In the genomic region with DNA sequence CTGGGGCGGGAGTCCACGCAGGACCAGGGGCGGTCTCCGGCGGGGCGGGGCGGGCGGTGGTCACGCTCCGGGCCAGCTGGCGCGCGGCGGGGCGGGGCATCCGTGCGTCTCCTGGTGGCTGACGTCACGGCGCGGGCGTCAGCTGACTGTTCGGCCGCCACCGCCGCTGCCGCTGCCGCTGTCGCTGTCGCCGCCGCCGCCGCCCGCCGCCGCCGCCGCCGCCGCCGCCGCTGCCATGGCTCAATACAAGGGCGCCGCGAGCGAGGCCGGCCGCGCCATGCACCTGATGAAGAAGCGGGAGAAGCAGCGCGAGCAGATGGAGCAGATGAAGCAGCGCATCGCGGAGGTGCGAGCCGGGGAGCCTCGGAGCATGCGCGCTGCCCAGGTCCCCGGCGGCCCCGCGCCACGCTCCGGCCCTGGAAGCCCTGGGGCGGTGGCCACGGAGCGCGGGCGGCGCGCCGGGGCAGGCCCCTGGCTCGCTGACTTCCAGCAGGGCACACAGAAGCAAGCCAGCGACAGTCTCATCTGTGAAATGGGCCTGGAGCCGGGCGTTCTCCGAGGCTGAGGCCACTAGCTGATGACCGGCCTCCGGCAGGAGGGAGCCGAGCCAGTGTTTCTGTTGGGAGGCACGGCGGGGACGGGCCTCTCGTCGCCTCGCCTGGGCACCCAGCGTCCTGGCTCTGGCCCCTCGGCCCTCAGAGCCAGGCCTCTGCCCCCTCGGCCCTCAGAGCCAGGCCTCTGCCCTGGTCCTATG, we compare ENCODE assay signal across 8 cellular contexts. TPM values are rescaled to one million over a fixed set of nuclear protein-coding genes. Genes with fewer than 3 reads are reported as not detected.
DNase-seq lines count a peak whose midpoint lies in the region; ATAC-seq and TF ChIP-seq lines count a peak whose summit lies in the region.

A gene with protein sequence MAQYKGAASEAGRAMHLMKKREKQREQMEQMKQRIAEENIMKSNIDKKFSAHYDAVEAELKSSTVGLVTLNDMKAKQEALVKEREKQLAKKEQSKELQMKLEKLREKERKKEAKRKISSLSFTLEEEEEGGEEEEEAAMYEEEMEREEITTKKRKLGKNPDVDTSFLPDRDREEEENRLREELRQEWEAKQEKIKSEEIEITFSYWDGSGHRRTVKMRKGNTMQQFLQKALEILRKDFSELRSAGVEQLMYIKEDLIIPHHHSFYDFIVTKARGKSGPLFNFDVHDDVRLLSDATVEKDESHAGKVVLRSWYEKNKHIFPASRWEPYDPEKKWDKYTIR (plus strand): TSS at position 141 of the 754 bp plus-strand sequence. CDS start 95 bp downstream, at position 236.

- ATAC-seq in GM21381 (IDR thresholded peaks at IDR 0.05; ENCODE audit: unreplicated experiment) (peak; percentile 81), SK-N-SH treated with all-trans-retinoic acid at 6 μM for 48 hours (peak; percentile 74)
- peak; percentile 79 for ATAC-seq in activated naive CD8-positive, alpha-beta T cell treated with anti-CD3 and anti-CD28 coated beads, Interleukin-2, amount 50 U/mL, for 24 hours

- no peak within 1 kb of the TSS for H3K23ac ChIP-seq in trophoblast cell (ENCODE audit: low read length)

- H3K79me1 ChIP-seq in trophoblast cell (ENCODE audit: low read length) = peaks cover 13% of the 10 kb centered on the region

- H3K9me3 Mint-ChIP-seq in Calu3 (ENCODE audit: low read depth, unreplicated experiment) = no peaks in the 10 kb centered on the region
- no peaks in the 10 kb centered on the region for H3K9me3 Mint-ChIP-seq in activated naive CD8-positive, alpha-beta T cell treated with anti-CD3 and anti-CD28 coated beads, Interleukin-2, amount 50 U/mL, for 24 hours

- intact Hi-C loops in Calu3 (cut with micrococcal nuclease; ENCODE audit: unreplicated experiment) = no loop called here

- H3K4me3 ChIP-seq in cardiac muscle cell (peak within 1 kb of the TSS; percentile 60), trophoblast cell (ENCODE audit: low read depth, low read length) (peak within 1 kb of the TSS; percentile 79), urinary bladder (ENCODE audit: low read depth, low read length) (peak within 1 kb of the TSS; percentile 61)

- DNase-seq in Calu3 (peak; percentile 83), HuH-7 (ENCODE audit: low spot score) (peak; percentile 81), cardiac muscle cell (ENCODE audit: low read depth in 1 of 2, low spot score in 1 of 2) (peak; percentile 64 to 74), trophoblast cell (peak; percentile 69 to 77)
- peak; percentile 80 for DNase-seq in activated naive CD8-positive, alpha-beta T cell treated with anti-CD3 and anti-CD28 coated beads, Interleukin-2, amount 50 U/mL, for 24 hours

- peak within 1 kb of the TSS; percentile 80 for H2BK5ac ChIP-seq in trophoblast cell (ENCODE audit: low read depth, low read length, poor library complexity)

- TF ChIP-seq CTCF in Calu3 (IDR thresholded peaks at IDR 0.05; ENCODE audit: unreplicated experiment) (no peak), cardiac muscle cell (IDR thresholded peaks at IDR 0.05; ENCODE audit: low read depth, low read length) (no peak)

- H3K36me3 ChIP-seq in cardiac muscle cell (no peaks in the 10 kb centered on the region), trophoblast cell (ENCODE audit: control insufficient read depth in 1 of 2, insufficient read depth in 2 of 2, low read length in 2 of 2) (peaks cover 66 to 72% of the 10 kb centered on the region in 2 experiments), urinary bladder (ENCODE audit: insufficient read depth) (no peaks in the 10 kb centered on the region)

- H3K79me2 ChIP-seq in trophoblast cell (ENCODE audit: control insufficient read depth, insufficient read depth, low read length, poor library complexity) = peaks cover 7% of the 10 kb centered on the region

- peak within 1 kb of the TSS; percentile 91 for H3K27ac Mint-ChIP-seq in Calu3 (ENCODE audit: unreplicated experiment)
- no peak within 1 kb of the TSS for H3K27ac Mint-ChIP-seq in activated naive CD8-positive, alpha-beta T cell treated with anti-CD3 and anti-CD28 coated beads, Interleukin-2, amount 50 U/mL, for 24 hours

- H3K9me3 ChIP-seq in cardiac muscle cell (ENCODE audit: low read depth) (no peaks in the 10 kb centered on the region), trophoblast cell (ENCODE audit: insufficient read depth, low read depth, low read length) (no peaks in the 10 kb centered on the region)

- no peaks in the 10 kb centered on the region for H3K4me1 ChIP-seq in cardiac muscle cell (ENCODE audit: low read depth)
- peaks cover 6 to 14% of the 10 kb centered on the region in 2 experiments for H3K4me1 ChIP-seq in trophoblast cell (ENCODE audit: control insufficient read depth in 1 of 2, insufficient read depth in 2 of 2, low read length in 2 of 2)
- no peaks in the 10 kb centered on the region for H3K4me1 ChIP-seq in urinary bladder (ENCODE audit: insufficient read depth)

- CTCF ChIA-PET in Calu3 (lab: Charles Lee) = no interaction called here

- H2AFZ ChIP-seq in trophoblast cell (ENCODE audit: insufficient read depth, low read length, poor library complexity) = peak within 1 kb of the TSS; percentile 64

- H3K4ac ChIP-seq in trophoblast cell (ENCODE audit: low read depth, low read length) = peak within 1 kb of the TSS; percentile 71

- peak within 1 kb of the TSS; percentile 94 for H3K18ac ChIP-seq in trophoblast cell (ENCODE audit: low read length)

- peak within 1 kb of the TSS; percentile 95 for H4K91ac ChIP-seq in trophoblast cell (ENCODE audit: low read depth, low read length)

- WGBS in trophoblast cell (ENCODE audit: extremely low coverage, insufficient coverage, insufficient read length) = no CpG with 5 or more reads among the region's 92 CpGs
- WGBS in urinary bladder = under 1% methylated on average over 92 of the region's 92 CpGs

- peak within 1 kb of the TSS; percentile 94 for H4K12ac ChIP-seq in trophoblast cell (ENCODE audit: low read depth, low read length)

- peak within 1 kb of the TSS; percentile 88 for H4K8ac ChIP-seq in trophoblast cell (ENCODE audit: low read depth, low read length)

- BruUV-seq in Calu3 (replicated peaks; lab: Mats Ljungman, UMichigan) = no TSS peak

- peak within 1 kb of the TSS; percentile 76 for H2AK5ac ChIP-seq in trophoblast cell (ENCODE audit: low read length)

- H3K9ac ChIP-seq in trophoblast cell (ENCODE audit: low read length) = peak within 1 kb of the TSS; percentile 84

- H3K36me3 Mint-ChIP-seq in Calu3 (ENCODE audit: insufficient read depth, unreplicated experiment) = peaks cover 77% of the 10 kb centered on the region
- peaks cover 9% of the 10 kb centered on the region for H3K36me3 Mint-ChIP-seq in activated naive CD8-positive, alpha-beta T cell treated with anti-CD3 and anti-CD28 coated beads, Interleukin-2, amount 50 U/mL, for 24 hours (ENCODE audit: low read depth)

- peak within 1 kb of the TSS; percentile 96 for H3K14ac ChIP-seq in trophoblast cell (ENCODE audit: low read length)

- peak within 1 kb of the TSS; percentile 72 for H3K27ac ChIP-seq in cardiac muscle cell
- H3K27ac ChIP-seq in trophoblast cell (ENCODE audit: low read depth, low read length) = peak within 1 kb of the TSS; percentile 79
- peak within 1 kb of the TSS; percentile 85 for H3K27ac ChIP-seq in urinary bladder (ENCODE audit: low read depth)

- H2BK120ac ChIP-seq in trophoblast cell (ENCODE audit: insufficient read depth, low read length, poor library complexity) = peak within 1 kb of the TSS; percentile 91

- no peaks in the 10 kb centered on the region for H3K27me3 Mint-ChIP-seq in Calu3 (ENCODE audit: unreplicated experiment)
- no peaks in the 10 kb centered on the region for H3K27me3 Mint-ChIP-seq in activated naive CD8-positive, alpha-beta T cell treated with anti-CD3 and anti-CD28 coated beads, Interleukin-2, amount 50 U/mL, for 24 hours

- H3K4me1 Mint-ChIP-seq in Calu3 (ENCODE audit: low read depth, unreplicated experiment) = peaks cover 14% of the 10 kb centered on the region
- peaks cover 10% of the 10 kb centered on the region for H3K4me1 Mint-ChIP-seq in activated naive CD8-positive, alpha-beta T cell treated with anti-CD3 and anti-CD28 coated beads, Interleukin-2, amount 50 U/mL, for 24 hours

- H2BK12ac ChIP-seq in trophoblast cell (ENCODE audit: low read length) = peak within 1 kb of the TSS; percentile 4

- H3K4me2 ChIP-seq in trophoblast cell (ENCODE audit: low read length) = peak within 1 kb of the TSS; percentile 89

- H3K27me3 ChIP-seq in cardiac muscle cell (no peaks in the 10 kb centered on the region), trophoblast cell (ENCODE audit: insufficient read depth, low read length) (no peaks in the 10 kb centered on the region)

- peak within 1 kb of the TSS; percentile 78 for H3K4me3 Mint-ChIP-seq in Calu3 (ENCODE audit: low read depth, unreplicated experiment)
- H3K4me3 Mint-ChIP-seq in activated naive CD8-positive, alpha-beta T cell treated with anti-CD3 and anti-CD28 coated beads, Interleukin-2, amount 50 U/mL, for 24 hours = peak within 1 kb of the TSS; percentile 66

TF ChIP-seq in SK-N-SH treated with all-trans-retinoic acid at 6 μM for 48 hours, 23 proteins besides CTCF, POLR2A, EP300 and RAD21 (continues in another document):
- TF ChIP-seq ESRRG (CRISPR knock-in tag; IDR thresholded peaks at IDR 0.05) = no peak
- no peak for TF ChIP-seq TCF4 (CRISPR knock-in tag; IDR thresholded peaks at IDR 0.05; ENCODE audit: borderline replicate concordance)
- TF ChIP-seq, protein P1, sequence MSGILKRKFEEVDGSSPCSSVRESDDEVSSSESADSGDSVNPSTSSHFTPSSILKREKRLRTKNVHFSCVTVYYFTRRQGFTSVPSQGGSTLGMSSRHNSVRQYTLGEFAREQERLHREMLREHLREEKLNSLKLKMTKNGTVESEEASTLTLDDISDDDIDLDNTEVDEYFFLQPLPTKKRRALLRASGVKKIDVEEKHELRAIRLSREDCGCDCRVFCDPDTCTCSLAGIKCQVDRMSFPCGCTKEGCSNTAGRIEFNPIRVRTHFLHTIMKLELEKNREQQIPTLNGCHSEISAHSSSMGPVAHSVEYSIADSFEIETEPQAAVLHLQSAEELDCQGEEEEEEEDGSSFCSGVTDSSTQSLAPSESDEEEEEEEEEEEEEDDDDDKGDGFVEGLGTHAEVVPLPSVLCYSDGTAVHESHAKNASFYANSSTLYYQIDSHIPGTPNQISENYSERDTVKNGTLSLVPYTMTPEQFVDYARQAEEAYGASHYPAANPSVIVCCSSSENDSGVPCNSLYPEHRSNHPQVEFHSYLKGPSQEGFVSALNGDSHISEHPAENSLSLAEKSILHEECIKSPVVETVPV (CRISPR knock-in tag; IDR thresholded peaks at IDR 0.05) = no peak
- TF ChIP-seq ZNF8 (CRISPR knock-in tag; IDR thresholded peaks at IDR 0.05) = no peak

RNA-seq across cellular contexts. Expression of the gene that starts here (rescaled TPM):
- total RNA-seq in Calu3 (2022) (87.9 and 88.9 TPM in 2 replicates), cardiac muscle cell (81.8 and 86.1 TPM in 2 replicates), urinary bladder (14.9 TPM)
- polyA plus RNA-seq in cardiac muscle cell (133 and 147 TPM in 2 replicates), urinary bladder (81.9 TPM)
- 90.4 and 92.5 TPM in 2 replicates for polyA plus RNA-seq in trophoblast cell (2013)

Comparison
In these comparisons a context has a peak if more than half of its experiments do, and no peak if none do; other contexts are left out.
1. Peak in every context shown above with its lines: DNase-seq, ATAC-seq, H3K4me3 ChIP-seq and H3K27ac ChIP-seq.